Comparison of ENCODE assay signal across 1 cellular context in the genomic region with DNA sequence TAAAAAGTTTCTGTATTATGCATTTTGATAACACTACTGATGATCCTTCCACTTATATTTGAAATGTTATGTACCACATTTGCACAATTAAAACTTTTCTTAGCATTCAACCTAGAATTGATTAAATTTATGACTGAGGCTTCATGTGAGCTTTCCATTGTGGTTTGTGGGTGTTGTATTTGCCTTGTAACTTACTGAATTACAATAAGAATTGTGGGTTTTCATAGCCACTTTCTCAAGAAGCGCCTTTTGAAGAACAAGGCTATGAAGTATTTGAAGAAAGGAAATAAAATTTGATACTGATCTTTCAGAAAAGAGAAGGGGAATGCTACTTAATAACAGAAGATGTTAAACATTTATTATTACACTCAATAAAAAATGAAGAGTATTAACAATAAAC.
TF ChIP-seq lines count a peak whose summit lies in the region.

No MANE protein-coding gene starts in this region.

TF ChIP-seq in SK-N-SH treated with all-trans-retinoic acid at 6 μM for 48 hours, 23 proteins besides CTCF, POLR2A, EP300 and RAD21 (continued from another document):
- TF ChIP-seq, protein P1, sequence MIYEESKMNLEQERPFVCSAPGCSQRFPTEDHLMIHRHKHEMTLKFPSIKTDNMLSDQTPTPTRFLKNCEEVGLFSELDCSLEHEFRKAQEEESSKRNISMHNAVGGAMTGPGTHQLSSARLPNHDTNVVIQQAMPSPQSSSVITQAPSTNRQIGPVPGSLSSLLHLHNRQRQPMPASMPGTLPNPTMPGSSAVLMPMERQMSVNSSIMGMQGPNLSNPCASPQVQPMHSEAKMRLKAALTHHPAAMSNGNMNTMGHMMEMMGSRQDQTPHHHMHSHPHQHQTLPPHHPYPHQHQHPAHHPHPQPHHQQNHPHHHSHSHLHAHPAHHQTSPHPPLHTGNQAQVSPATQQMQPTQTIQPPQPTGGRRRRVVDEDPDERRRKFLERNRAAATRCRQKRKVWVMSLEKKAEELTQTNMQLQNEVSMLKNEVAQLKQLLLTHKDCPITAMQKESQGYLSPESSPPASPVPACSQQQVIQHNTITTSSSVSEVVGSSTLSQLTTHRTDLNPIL (CRISPR knock-in tag; IDR thresholded peaks at IDR 0.05; ENCODE audit: low read depth) = no peak
- TF ChIP-seq RARB (CRISPR knock-in tag; IDR thresholded peaks at IDR 0.05) = no peak
- TF ChIP-seq BACH2 (CRISPR knock-in tag; IDR thresholded peaks at IDR 0.05; ENCODE audit: borderline replicate concordance) = no peak
- TF ChIP-seq ESRRG (CRISPR knock-in tag; IDR thresholded peaks at IDR 0.05) = no peak
- TF ChIP-seq, protein P2, sequence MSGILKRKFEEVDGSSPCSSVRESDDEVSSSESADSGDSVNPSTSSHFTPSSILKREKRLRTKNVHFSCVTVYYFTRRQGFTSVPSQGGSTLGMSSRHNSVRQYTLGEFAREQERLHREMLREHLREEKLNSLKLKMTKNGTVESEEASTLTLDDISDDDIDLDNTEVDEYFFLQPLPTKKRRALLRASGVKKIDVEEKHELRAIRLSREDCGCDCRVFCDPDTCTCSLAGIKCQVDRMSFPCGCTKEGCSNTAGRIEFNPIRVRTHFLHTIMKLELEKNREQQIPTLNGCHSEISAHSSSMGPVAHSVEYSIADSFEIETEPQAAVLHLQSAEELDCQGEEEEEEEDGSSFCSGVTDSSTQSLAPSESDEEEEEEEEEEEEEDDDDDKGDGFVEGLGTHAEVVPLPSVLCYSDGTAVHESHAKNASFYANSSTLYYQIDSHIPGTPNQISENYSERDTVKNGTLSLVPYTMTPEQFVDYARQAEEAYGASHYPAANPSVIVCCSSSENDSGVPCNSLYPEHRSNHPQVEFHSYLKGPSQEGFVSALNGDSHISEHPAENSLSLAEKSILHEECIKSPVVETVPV (CRISPR knock-in tag; IDR thresholded peaks at IDR 0.05) = no peak
